Comparison of ENCODE assay signal across 1 cellular context in the genomic region with DNA sequence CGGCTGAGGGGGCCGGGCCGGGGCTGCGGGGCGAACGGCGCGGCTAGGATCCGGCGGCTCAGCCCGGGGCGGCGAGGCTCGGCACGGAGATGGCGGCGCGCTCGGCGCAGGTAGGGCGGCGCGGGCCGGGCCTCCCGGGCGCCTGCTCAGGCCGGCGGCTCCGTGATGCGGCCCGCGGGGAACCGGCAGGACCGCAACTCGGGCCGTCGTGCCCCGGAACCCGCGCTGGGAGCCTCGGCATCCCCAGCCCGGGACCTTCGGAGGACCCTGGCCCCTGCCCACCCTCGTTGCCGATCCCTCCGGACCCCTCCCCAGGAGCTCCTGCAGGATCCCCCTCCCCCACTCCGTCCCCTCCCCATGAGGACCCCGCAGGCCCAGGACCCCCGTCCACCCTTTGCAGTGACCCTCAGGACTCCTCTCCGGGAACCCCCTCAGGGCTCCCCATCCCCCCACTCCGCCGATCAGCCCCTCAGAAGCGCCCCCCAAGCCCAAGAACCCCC.
TF ChIP-seq lines count a peak whose summit lies in the region.

No MANE protein-coding gene starts in this region.

TF ChIP-seq in HepG2, 621 proteins besides CTCF, POLR2A, EP300 and RAD21:
- TF ChIP-seq, protein P1, sequence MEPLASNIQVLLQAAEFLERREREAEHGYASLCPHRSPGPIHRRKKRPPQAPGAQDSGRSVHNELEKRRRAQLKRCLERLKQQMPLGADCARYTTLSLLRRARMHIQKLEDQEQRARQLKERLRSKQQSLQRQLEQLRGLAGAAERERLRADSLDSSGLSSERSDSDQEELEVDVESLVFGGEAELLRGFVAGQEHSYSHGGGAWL (CRISPR knock-in tag; IDR thresholded peaks at IDR 0.05) = 0 out of 2 replicates have a peak, but pooled peaks have one; percentile 3
- no peak for TF ChIP-seq RORA (CRISPR knock-in tag; IDR thresholded peaks at IDR 0.05)
